Comparison of ENCODE assay signal across 1 cellular context in genomic region chr10:102408728-102409603, GRCh38.
TF ChIP-seq lines count a peak whose summit lies in the region.

No MANE protein-coding gene starts in this region.

TF ChIP-seq in WTC11, 78 proteins besides CTCF, POLR2A, EP300 and RAD21 (continued from another document):
- TF ChIP-seq ZNF281 (CRISPR knock-in tag; IDR thresholded peaks at IDR 0.05) (no peak), ZBTB21 (CRISPR knock-in tag; IDR thresholded peaks at IDR 0.05; ENCODE audit: borderline replicate concordance) (no peak)
- TF ChIP-seq, protein P1, sequence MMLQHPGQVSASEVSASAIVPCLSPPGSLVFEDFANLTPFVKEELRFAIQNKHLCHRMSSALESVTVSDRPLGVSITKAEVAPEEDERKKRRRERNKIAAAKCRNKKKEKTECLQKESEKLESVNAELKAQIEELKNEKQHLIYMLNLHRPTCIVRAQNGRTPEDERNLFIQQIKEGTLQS (CRISPR knock-in tag; conservative IDR thresholded peaks at IDR 0.05): no peak
- TF ChIP-seq, protein P2, sequence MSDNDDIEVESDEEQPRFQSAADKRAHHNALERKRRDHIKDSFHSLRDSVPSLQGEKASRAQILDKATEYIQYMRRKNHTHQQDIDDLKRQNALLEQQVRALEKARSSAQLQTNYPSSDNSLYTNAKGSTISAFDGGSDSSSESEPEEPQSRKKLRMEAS (CRISPR knock-in tag; IDR thresholded peaks at IDR 0.05): 0 out of 2 replicates have a peak, but pooled peaks have one; percentile 33
